Comparison of ENCODE assay signal across 8 cellular contexts in genomic region chr14:63203618-63204406, GRCh38. TPM values are rescaled to one million over a fixed set of nuclear protein-coding genes. Genes with fewer than 3 reads are reported as not detected.
DNase-seq lines count a peak whose midpoint lies in the region; ATAC-seq and TF ChIP-seq lines count a peak whose summit lies in the region.

No MANE protein-coding gene starts in this region.

- H3K9ac ChIP-seq in H9 (ENCODE audit: extremely low read depth, insufficient read length, low read length), result no peak overlapping the region

- H3K4me3 ChIP-seq in ectodermal cell (ENCODE audit: insufficient read depth, low read depth, low read length), result peak overlapping the region; percentile 8
- no peak overlapping the region for H3K4me3 ChIP-seq in lower leg skin (ENCODE audit: low read depth, poor library complexity, severe bottlenecking)
- no peak overlapping the region for H3K4me3 ChIP-seq in thymus (ENCODE audit: low read length)

- H3T11ph ChIP-seq in H9 (ENCODE audit: low read length), result no peak overlapping the region

- H3K4me1 ChIP-seq in H9 (ENCODE audit: insufficient read depth, low read length) (peaks cover 3% of the 10 kb centered on the region; the same call in 1 of the 2 replicates), ectodermal cell (ENCODE audit: control insufficient read depth, insufficient read depth, low read length) (peaks cover 15% of the 10 kb centered on the region), thymus (ENCODE audit: control insufficient read depth, insufficient read depth, low read length) (no peaks in the 10 kb centered on the region)

- H3K9me3 Mint-ChIP-seq in H9, result no peaks in the 10 kb centered on the region

- H3K4me1 Mint-ChIP-seq in H9, result peaks cover 0 to 5% of the 10 kb centered on the region in 2 experiments; a peak in 3 of 4 replicates

- H2BK12ac ChIP-seq in H9 (ENCODE audit: insufficient read length, low read depth, low read length), result no peak overlapping the region

- H2BK20ac ChIP-seq in H9 (ENCODE audit: low read depth, low read length, poor library complexity, severe bottlenecking), result no peak overlapping the region

- H2AK5ac ChIP-seq in H9 (ENCODE audit: insufficient read length, low read length), result no peak overlapping the region

- no peak overlapping the region for H3K4me3 Mint-ChIP-seq in H9

- no peaks in the 10 kb centered on the region for H3K23me2 ChIP-seq in H9 (ENCODE audit: insufficient read length, low read depth, low read length, poor library complexity, severe bottlenecking)

- H4K91ac ChIP-seq in H9 (ENCODE audit: insufficient read length, low read depth, low read length), result no peak overlapping the region

- intact Hi-C loops in lower leg skin (cut with DNase I; ENCODE audit: low total_unique reads), result no loop called here

- H3K23ac ChIP-seq in H9 (ENCODE audit: insufficient read length, low read depth, low read length), result no peak overlapping the region

- no peaks in the 10 kb centered on the region for H3K9me3 ChIP-seq in H9 (ENCODE audit: control insufficient read depth, low read depth, low read length)
- no peaks in the 10 kb centered on the region for H3K9me3 ChIP-seq in ectodermal cell (ENCODE audit: control insufficient read depth, low read length)
- no peaks in the 10 kb centered on the region for H3K9me3 ChIP-seq in thymus (ENCODE audit: control insufficient read depth)

- no peaks in the 10 kb centered on the region for H3K79me1 ChIP-seq in H9 (ENCODE audit: insufficient read depth, low read depth, low read length, poor library complexity, severe bottlenecking)

- no CpG with 5 or more reads among the region's 11 CpGs for WGBS in H9 (ENCODE audit: extremely low coverage, insufficient read length, low lambda C conversion rate)
- 19 to 25% methylated on average over 11 of the region's 11 CpGs for WGBS in ectodermal cell, 2 experiments
- 12% methylated on average over 11 of the region's 11 CpGs for WGBS in lower leg skin, 2 donors
- 22% methylated on average over 11 of the region's 11 CpGs for WGBS in thymus

- no peak overlapping the region for H3K4ac ChIP-seq in H9 (ENCODE audit: low read depth, low read length)

- TF ChIP-seq POLR2A in lower leg skin (IDR thresholded peaks at IDR 0.05), result no peak

- H3K18ac ChIP-seq in H9 (ENCODE audit: insufficient read length, low read depth, low read length), result no peak overlapping the region

- no peak overlapping the region for H2BK120ac ChIP-seq in H9 (ENCODE audit: low read depth, low read length, poor library complexity, severe bottlenecking)

- H3K27me3 ChIP-seq in H9 (ENCODE audit: insufficient read depth, low read length), result no peaks in the 10 kb centered on the region
- H3K27me3 ChIP-seq in ectodermal cell (ENCODE audit: control insufficient read depth, insufficient read depth, low read length, poor library complexity, severe bottlenecking), result no peaks in the 10 kb centered on the region
- H3K27me3 ChIP-seq in thymus (ENCODE audit: control insufficient read depth, insufficient read depth), result no peaks in the 10 kb centered on the region

- H3K27ac Mint-ChIP-seq in H9, result no peak overlapping the region

- H2AFZ ChIP-seq in H9 (ENCODE audit: low read length), result peak overlapping the region; percentile 26

- H4K5ac ChIP-seq in H9 (ENCODE audit: insufficient read length, low read depth, low read length), result no peak overlapping the region

- H4K20me1 ChIP-seq in H9 (ENCODE audit: control insufficient read depth, insufficient read depth, insufficient read length), result no peaks in the 10 kb centered on the region

- H3K79me2 ChIP-seq in H9 (ENCODE audit: insufficient read depth, low read length), result no peaks in the 10 kb centered on the region

- no peak overlapping the region for H4K8ac ChIP-seq in H9 (replicated peaks; ENCODE audit: insufficient read length, low read depth, low read length)

- no peak for TF ChIP-seq CTCF in H9 (conservative IDR thresholded peaks at IDR 0.05)
- TF ChIP-seq CTCF in lower leg skin (IDR thresholded peaks at IDR 0.05), result no peak

- DNase-seq in H9 (peak; percentile 74), NCI-H748 (lab: John Stamatoyannopoulos, UW; ENCODE audit: unreplicated experiment) (peak; percentile 96), lower leg skin (ENCODE audit: low spot score in 2 of 2) (peak; percentile 79 to 92), KG1 (lab: John Stamatoyannopoulos, UW) (no peak)
- no peak for DNase-seq in activated CD8-positive, alpha-beta memory T cell treated with anti-CD3 and anti-CD28 coated beads, Interleukin-2, amount 50 U/mL, for 4 hours

- H2BK15ac ChIP-seq in H9 (ENCODE audit: low read depth, low read length), result no peak overlapping the region

- H3K27ac ChIP-seq in H9 (ENCODE audit: insufficient read length, low read depth, low read length) (no peak overlapping the region), ectodermal cell (ENCODE audit: insufficient read depth, low read depth, low read length, poor library complexity, severe bottlenecking) (peak overlapping the region; percentile 64), thymus (ENCODE audit: low read depth) (peak overlapping the region; percentile 31)

- no peak overlapping the region for H2BK5ac ChIP-seq in H9 (ENCODE audit: insufficient read length, low read length)

- peak overlapping the region; percentile 18 for H3K4me2 ChIP-seq in H9 (ENCODE audit: insufficient read depth, insufficient read length, low read length)

- no peaks in the 10 kb centered on the region for H3K27me3 Mint-ChIP-seq in H9 (ENCODE audit: low read depth)

- H3K36me3 ChIP-seq in ectodermal cell (ENCODE audit: control insufficient read depth, insufficient read depth, low read length) (no peaks in the 10 kb centered on the region), thymus (ENCODE audit: control insufficient read depth, insufficient read depth) (no peaks in the 10 kb centered on the region)

- H3K36me3 Mint-ChIP-seq in H9 (ENCODE audit: insufficient read depth in 1 of 3, low read depth in 3 of 3), result no peaks in the 10 kb centered on the region

- H3K14ac ChIP-seq in H9 (ENCODE audit: insufficient read depth, low read length), result 0 out of 2 replicates have a peak overlapping the region, but pooled peaks have one; percentile 2

- H3K56ac ChIP-seq in H9 (ENCODE audit: insufficient read length, low read depth, low read length), result no peak overlapping the region

- ATAC-seq in GM18870 (IDR thresholded peaks at IDR 0.05; ENCODE audit: unreplicated experiment), result no peak

RNA-seq across cellular contexts. Expression of gene RHOJ, which starts 0.4 kb away (rescaled TPM):
- total RNA-seq in H9 (2021) (not detected in 2 replicates), lower leg skin (1 to 10 TPM in 2 of 4 donors, under 1 TPM in 2; 0.65 to 5.5 (median 1.3) TPM)
- polyA plus RNA-seq in ectodermal cell (2013, experiment 1 of 4), result 1.2 TPM
- polyA plus RNA-seq in ectodermal cell (2013, experiment 2 of 4), result 0.71 TPM
- 0.91 TPM for polyA plus RNA-seq in ectodermal cell (2013, experiment 3 of 4)
- 1.3 TPM for polyA plus RNA-seq in ectodermal cell (2013, experiment 4 of 4)
- polyA plus RNA-seq in thymus, result 6.0 TPM

Comparison
In these comparisons a context has a peak if more than half of its experiments do, and no peak if none do; other contexts are left out.
1. DNase-seq: peak in H9 (single experiment), NCI-H748 (single experiment) and lower leg skin (2 of 2); none in activated CD8-positive, alpha-beta memory T cell treated with anti-CD3 and anti-CD28 coated beads, Interleukin-2, amount 50 U/mL, for 4 hours (single experiment) and KG1 (single experiment).